Comparison of ENCODE assay signal across 25 cellular contexts in genomic region chr9:88270398-88270797, GRCh38.
DNase-seq lines count a peak whose midpoint lies in the region; ATAC-seq, FAIRE-seq and TF ChIP-seq lines count a peak whose summit lies in the region.
"Had no signal": no experiment of that assay in that cellular context is flagged by ENCODE, and none has a peak within 500 bp of the region (broad histone marks: within the 10 kb centered on the region; RNA-seq: fewer than 3 reads in every experiment).

No MANE protein-coding gene starts in this region.

- peak; percentile 70 for FAIRE-seq in urothelium cell line (lab: Jason Lieb, UNC)

- no peaks in the 10 kb centered on the region for H3K9me3 ChIP-seq in Panc1 (ENCODE audit: control insufficient read depth, insufficient read depth, low read depth, low read length)
- H3K9me3 ChIP-seq: BE2C, esophagus muscularis mucosa, spleen, tibial nerve had no signal

- H3K27me3 ChIP-seq in Panc1 (ENCODE audit: control insufficient read depth, insufficient read depth, low read length): no peaks in the 10 kb centered on the region
- H3K27me3 ChIP-seq: BE2C, esophagus muscularis mucosa, spleen, tibial nerve had no signal

- DNase-seq in activated T-cell treated with anti-CD3 and anti-CD28 coated beads, Interleukin-2, amount 50 U/mL, for 72 hours: no peak
- no peak for DNase-seq in activated T-cell treated with anti-CD3 and anti-CD28 coated beads for 4 hours
- no peak for DNase-seq in Panc1 (ENCODE audit: low read depth, low spot score)
- no peak for DNase-seq in epithelial cell of prostate (ENCODE audit: low read depth, low spot score)
- DNase-seq in urothelium cell line (ENCODE audit: low spot score): peak; percentile 44
- no peak for DNase-seq in hypothalamus (lab: John Stamatoyannopoulos, UW)
- DNase-seq in NCI-H146 treated with DMSO at 0.1 percent for 48 hours (lab: John Stamatoyannopoulos, UW; ENCODE audit: unreplicated experiment): no peak
- DNase-seq: 8988T; activated CD4-positive, alpha-beta T cell treated with anti-CD3 and anti-CD28 coated beads, Interleukin-2, amount 50 U/mL, for 1 hour; activated effector memory CD4-positive, alpha-beta T cell treated with Interleukin-2 at 50 U/mL for 16 hours; activated naive CD8-positive, alpha-beta T cell treated with anti-CD3 and anti-CD28 coated beads, Interleukin-2, amount 50 U/mL, for 24 hours; BE2C; effector memory CD4-positive, alpha-beta T cell; Karpas-422; NCI-H187 treated with DMSO at 0.1 percent for 48 hours; NCI-H774; OCI-M1; spleen; stimulated activated CD4-positive, alpha-beta T cell treated with anti-CD3 and anti-CD28 coated beads, Interleukin-4, amount 100 ng/mL, for 4 hours; stimulated activated naive CD8-positive, alpha-beta T cell treated with anti-CD3 and anti-CD28 coated beads, Interleukin-15, Interleukin-2, amounts not matched to agents 100 U/mL and 50 U/mL, for 24 hours had no signal

- no peaks in the 10 kb centered on the region for H3K36me3 Mint-ChIP-seq in activated T-cell treated with anti-CD3 and anti-CD28 coated beads, Interleukin-2, amount 50 U/mL, for 72 hours (ENCODE audit: insufficient read depth in 2 of 2)
- H3K36me3 Mint-ChIP-seq: brain had no signal

- no peak overlapping the region for H3K4me3 Mint-ChIP-seq in activated T-cell treated with anti-CD3 and anti-CD28 coated beads, Interleukin-2, amount 50 U/mL, for 72 hours
- H3K4me3 Mint-ChIP-seq: activated naive CD8-positive, alpha-beta T cell treated with anti-CD3 and anti-CD28 coated beads, Interleukin-2, amount 50 U/mL, for 24 hours; brain had no signal

- H3K4me1 ChIP-seq in Panc1 (ENCODE audit: control insufficient read depth, insufficient read depth, low read length): no peaks in the 10 kb centered on the region; the same call in 1 of the 2 replicates
- H3K4me1 ChIP-seq: BE2C, esophagus muscularis mucosa, spleen, tibial nerve had no signal

- BruUV-seq in Panc1 (replicated peaks; lab: Mats Ljungman, UMichigan): no TSS peak

- H3K4me1 Mint-ChIP-seq in activated T-cell treated with anti-CD3 and anti-CD28 coated beads, Interleukin-2, amount 50 U/mL, for 72 hours (ENCODE audit: low read depth): no peaks in the 10 kb centered on the region
- H3K4me1 Mint-ChIP-seq: brain had no signal

- CTCF ChIA-PET in Panc1 (lab: Charles Lee): no interaction called here

- intact Hi-C loops in Panc1 (cut with micrococcal nuclease; ENCODE audit: unreplicated experiment): no loop called here

- POLR2A ChIA-PET in Panc1 (lab: Charles Lee): interaction anchor here (0.6 kb wide), 1 partner anchor 725 kb away, joined by 4 read pairs; no protein-coding TSS in a partner anchor

- H3K9me3 Mint-ChIP-seq in activated T-cell treated with anti-CD3 and anti-CD28 coated beads, Interleukin-2, amount 50 U/mL, for 72 hours: peaks cover 0 to 1% of the 10 kb centered on the region in 2 donors

- no peak overlapping the region for H3K4me3 ChIP-seq in Panc1 (ENCODE audit: low read depth in 2 of 2, low read length in 2 of 2)
- H3K4me3 ChIP-seq: esophagus muscularis mucosa, spleen, tibial nerve had no signal

- H3K27ac ChIP-seq in Panc1 (ENCODE audit: low read length) (peak overlapping the region; percentile 69), epithelial cell of prostate (peak overlapping the region; percentile 83)
- H3K27ac ChIP-seq: esophagus muscularis mucosa, spleen, tibial nerve, VCaP had no signal

- no peaks in the 10 kb centered on the region for H3K27me3 Mint-ChIP-seq in activated T-cell treated with anti-CD3 and anti-CD28 coated beads, Interleukin-2, amount 50 U/mL, for 72 hours (ENCODE audit: low read depth)
- H3K27me3 Mint-ChIP-seq: activated naive CD8-positive, alpha-beta T cell treated with anti-CD3 and anti-CD28 coated beads, Interleukin-2, amount 50 U/mL, for 24 hours had no signal

- in situ Hi-C loops in Panc1 (cut with HindIII; ENCODE audit: low pct_unique_long_range_greater_than_20kb, low sequenced_read_pairs): no loop called here

- no peak for ATAC-seq in activated T-cell treated with anti-CD3 and anti-CD28 coated beads, Interleukin-2, amount 50 U/mL, for 72 hours (replicated peaks in 1 of 2)
- ATAC-seq in Panc1 (no peak), HG02642 (IDR thresholded peaks at IDR 0.05; ENCODE audit: poor library complexity, unreplicated experiment) (no peak)
- ATAC-seq: activated naive CD8-positive, alpha-beta T cell treated with anti-CD3 and anti-CD28 coated beads, Interleukin-2, amount 50 U/mL, for 24 hours; stimulated activated naive CD8-positive, alpha-beta T cell treated with anti-CD3 and anti-CD28 coated beads, Interleukin-15, Interleukin-2, amounts not matched to agents 100 U/mL and 50 U/mL, for 24 hours had no signal

- H3K27ac Mint-ChIP-seq in activated T-cell treated with anti-CD3 and anti-CD28 coated beads, Interleukin-2, amount 50 U/mL, for 72 hours: peak overlapping the region; percentile 18
- H3K27ac Mint-ChIP-seq: activated naive CD8-positive, alpha-beta T cell treated with anti-CD3 and anti-CD28 coated beads, Interleukin-2, amount 50 U/mL, for 24 hours; brain had no signal

- TF ChIP-seq CTCF in Panc1 (IDR thresholded peaks at IDR 0.05): no peak

- H3K36me3 ChIP-seq in Panc1 (ENCODE audit: control insufficient read depth, insufficient read depth, low read length): no peaks in the 10 kb centered on the region
- H3K36me3 ChIP-seq: BE2C, esophagus muscularis mucosa, spleen, tibial nerve had no signal
